8 cellular contexts compared by ENCODE assay signal in genomic region chr10:70106958-70107791, GRCh38. TPM values are rescaled to one million over a fixed set of nuclear protein-coding genes. Genes with fewer than 3 reads are reported as not detected.
DNase-seq lines count a peak whose midpoint lies in the region; ATAC-seq, FAIRE-seq and TF ChIP-seq lines count a peak whose summit lies in the region.

No MANE protein-coding gene starts in this region.

- POLR2A ChIA-PET in activated CD4-positive, alpha-beta T cell treated with anti-CD3 and anti-CD28 coated beads for 36 hours (lab: Charles Lee): no interaction called here
- POLR2A ChIA-PET in K562 (lab: Yijun Ruan, JAX): interaction anchor here (0.6 to 1.0 kb wide), 4 partner anchors 9 to 614 kb away, joined by 3 to 4 read pairs (median 3); no protein-coding TSS in a partner anchor

- CTCF ChIA-PET in activated CD4-positive, alpha-beta T cell treated with anti-CD3 and anti-CD28 coated beads for 36 hours (lab: Charles Lee): interaction anchor here (0.7 to 1.9 kb wide), 4 partner anchors 9 to 472 kb away, joined by 3 to 10 read pairs (median 7); no protein-coding TSS in a partner anchor
- CTCF ChIA-PET in K562 (lab: Yijun Ruan, JAX; ENCODE audit: low intra/inter-chr PET ratio): interaction anchor here (0.5 to 0.7 kb wide), 2 partner anchors 10 to 680 kb away, joined by 3 to 5 read pairs; no protein-coding TSS in a partner anchor

- peak overlapping the region in 1 of 2 experiments; percentile 72; a peak in 2 of 4 replicates for H3K9ac ChIP-seq in K562 (ENCODE audit: insufficient read depth in 1 of 2, low read depth in 2 of 2, low read length in 2 of 2)

- no TSS peak for BruUV-seq in K562 (replicated peaks; lab: Mats Ljungman, UMichigan)

- no peaks in the 10 kb centered on the region for H3K27me3 Mint-ChIP-seq in activated CD4-positive, alpha-beta T cell treated with anti-CD3 and anti-CD28 coated beads for 36 hours

- no peaks in the 10 kb centered on the region for H4K20me1 ChIP-seq in K562 (replicated peaks; ENCODE audit: control insufficient read depth, insufficient read depth, low read length)

- no peak overlapping the region for H3K27ac ChIP-seq in K562 (ENCODE audit: extremely low read depth, low read depth, low read length)

- no peaks in the 10 kb centered on the region for H3K36me3 ChIP-seq in K562 (ENCODE audit: control insufficient read depth, insufficient read depth, low read length)

- no peak overlapping the region for H3K4me3 ChIP-seq in K562
- no peak overlapping the region for H3K4me3 ChIP-seq in retinal pigment epithelial cell (ENCODE audit: low read length)

- no peak overlapping the region for H3K4me3 Mint-ChIP-seq in activated CD4-positive, alpha-beta T cell treated with anti-CD3 and anti-CD28 coated beads for 36 hours

- in situ Hi-C loops in K562 (cut with MboI): no loop called here

- peak; percentile 23 for ATAC-seq in activated CD4-positive, alpha-beta T cell treated with anti-CD3 and anti-CD28 coated beads for 36 hours
- ATAC-seq in HG03135 (IDR thresholded peaks at IDR 0.05; ENCODE audit: unreplicated experiment): peak; percentile 59
- ATAC-seq in K562: peak; percentile 94

- peaks cover 0 to 4% of the 10 kb centered on the region in 2 experiments; a peak in 2 of 5 replicates for H3K4me1 ChIP-seq in K562 (replicated peaks in 1 of 2; ENCODE audit: control insufficient read depth in 2 of 2, insufficient read depth in 2 of 2, low read length in 2 of 2)

- intact Hi-C loops in activated CD4-positive, alpha-beta T cell treated with anti-CD3 and anti-CD28 coated beads for 36 hours (cut with DNase I, micrococcal nuclease): no loop called here
- intact Hi-C loops in K562 (cut with micrococcal nuclease): no loop called here

- DNase-seq in activated CD4-positive, alpha-beta T cell treated with anti-CD3 and anti-CD28 coated beads for 36 hours: peak; percentile 46
- no peak for DNase-seq in activated CD4-positive, alpha-beta T cell treated with anti-CD3 and anti-CD28 coated beads for 1 hour
- DNase-seq in K562 (ENCODE audit: extremely low read depth in 1 of 4, low spot score in 3 of 4) (peak; percentile 69 to 73 (median 72)), retinal pigment epithelial cell (ENCODE audit: low read depth) (no peak), NCI-H1930 (lab: John Stamatoyannopoulos, UW) (no peak), NCI-H2171 (lab: John Stamatoyannopoulos, UW) (no peak)
- DNase-seq in activated CD8-positive, alpha-beta memory T cell treated with anti-CD3 and anti-CD28 coated beads, Interleukin-2, amount 50 U/mL, for 4 hours: no peak

- H2AFZ ChIP-seq in K562 (ENCODE audit: low read depth, low read length): peak overlapping the region; percentile 57; the same call in 1 of the 2 replicates

- no peaks in the 10 kb centered on the region for H3K9me3 ChIP-seq in K562 (replicated peaks; ENCODE audit: control insufficient read depth, insufficient read depth, low read depth, low read length)

- no peak overlapping the region for H3K27ac Mint-ChIP-seq in activated CD4-positive, alpha-beta T cell treated with anti-CD3 and anti-CD28 coated beads for 36 hours

- no peaks in the 10 kb centered on the region for H3K79me2 ChIP-seq in K562 (ENCODE audit: control insufficient read depth, insufficient read depth, low read length)

- H3K4me2 ChIP-seq in K562 (ENCODE audit: insufficient read depth, low read length): peak overlapping the region; percentile 28; the same call in 1 of the 2 replicates

- peaks cover 2% of the 10 kb centered on the region for H3K4me1 Mint-ChIP-seq in activated CD4-positive, alpha-beta T cell treated with anti-CD3 and anti-CD28 coated beads for 36 hours

- no peak for TF ChIP-seq EP300 in K562 (IDR thresholded peaks at IDR 0.05; ENCODE audit: low read length)

- no peaks in the 10 kb centered on the region for H3K9me1 ChIP-seq in K562 (ENCODE audit: control insufficient read depth, insufficient read depth, low read length)

- TF ChIP-seq CTCF in K562 (IDR thresholded peaks at IDR 0.05 in 2 of 3, conservative IDR thresholded peaks at IDR 0.05 in 1 of 3; ENCODE audit: insufficient read depth in 2 of 3, low read depth in 1 of 3, low read length in 3 of 3): peak; percentile 76 to 95 (median 81)
- TF ChIP-seq CTCF in retinal pigment epithelial cell (conservative IDR thresholded peaks at IDR 0.05; ENCODE audit: low read depth, low read length): peak; percentile 67

- WGBS in K562 (ENCODE audit: insufficient coverage, low coverage, missing lambda C conversion rate): 13% methylated on average over 22 of the region's 22 CpGs

- H3K36me3 Mint-ChIP-seq in activated CD4-positive, alpha-beta T cell treated with anti-CD3 and anti-CD28 coated beads for 36 hours (ENCODE audit: low read depth): no peaks in the 10 kb centered on the region

- FAIRE-seq in K562 (lab: Jason Lieb, UNC): peak; percentile 89

- peak in 1 of 2 experiments; percentile 36; a peak in 1 of 4 replicates for TF ChIP-seq RAD21 in K562 (CRISPR knock-in tag; conservative IDR thresholded peaks at IDR 0.05 in 1 of 2, IDR thresholded peaks at IDR 0.05 in 1 of 2)

- TF ChIP-seq POLR2A in K562 (conservative IDR thresholded peaks at IDR 0.05): no peak

- no peaks in the 10 kb centered on the region for H3K9me3 Mint-ChIP-seq in activated CD4-positive, alpha-beta T cell treated with anti-CD3 and anti-CD28 coated beads for 36 hours (ENCODE audit: low read depth)

- peaks cover 15 to 40% of the 10 kb centered on the region in 2 experiments; a peak in 3 of 5 replicates for H3K27me3 ChIP-seq in K562 (ENCODE audit: control insufficient read depth in 2 of 2, insufficient read depth in 2 of 2, low read length in 2 of 2)

TF ChIP-seq in K562, 482 proteins besides CTCF, POLR2A, EP300 and RAD21 (continues in another document):
- no peak for TF ChIP-seq ZNF239 (CRISPR knock-in tag; IDR thresholded peaks at IDR 0.05)

RNA-seq across cellular contexts. Expression of gene AIFM2, which starts 25.4 kb away (rescaled TPM):
- total RNA-seq in activated CD4-positive, alpha-beta T cell treated with anti-CD3 and anti-CD28 coated beads for 36 hours: 1 to 10 TPM; 4.6 to 5.2 TPM
- 7.2 and 14.4 TPM in 2 replicates for total RNA-seq in K562 (2011; cell fraction: chromatin; rRNA removed; ENCODE audit: low replicate concordance)
- 8.3 and 9.7 TPM in 2 replicates for total RNA-seq in K562 (2011; cell fraction: nucleolus; rRNA removed)
- total RNA-seq in K562 (2011; cell fraction: nucleoplasm; rRNA removed): 8.2 and 9.4 TPM in 2 replicates
- 9.2 and 10.5 TPM in 2 replicates for total RNA-seq in K562 (2014; rRNA removed)
- 3.9 and 5.3 TPM in 2 replicates for total RNA-seq in K562 (2014; rRNA removed; fragmentation: Illumina TruSeq; extraction: Trizol)
- 7.6 and 7.8 TPM in 2 replicates for total RNA-seq in K562 (2015; rRNA removed; fragmentation: Illumina TruSeq; extraction: Trizol)
- 11.4 and 13.1 TPM in 2 replicates for total RNA-seq in K562 (2021)
- 8.0 and 9.9 TPM in 2 replicates for polyA plus RNA-seq in K562 (2011; rRNA removed)
- polyA plus RNA-seq in K562 (2011; cell fraction: cytosol; rRNA removed): 9.2 and 13.0 TPM in 2 replicates
- polyA plus RNA-seq in K562 (2011; cell fraction: nucleus; rRNA removed): 7.5 and 12.1 TPM in 2 replicates
- 11.0 and 11.6 TPM in 2 replicates for polyA plus RNA-seq in K562 (2012)
- polyA plus RNA-seq in K562 (2014; fragmentation: Illumina TruSeq; extraction: Trizol): 9.3 and 12.1 TPM in 2 replicates
- polyA plus RNA-seq in K562 (2014; fragmentation: Nextera tagmentation; extraction: Ambion mirVana): 1 to 10 TPM; 2.7 to 4.9 TPM
- polyA plus RNA-seq in K562 (2014; rRNA removed): 13.9 and 14.1 TPM in 2 replicates
- 3.8 and 7.3 TPM in 2 replicates for polyA minus RNA-seq in K562 (2011; rRNA and poly(A)+ RNA removed)
- polyA minus RNA-seq in K562 (2011; cell fraction: cytosol; rRNA and poly(A)+ RNA removed): 6.6 and 7.1 TPM in 2 replicates
- polyA minus RNA-seq in K562 (2011; cell fraction: nucleus; rRNA and poly(A)+ RNA removed): 2.7 and 3.1 TPM in 2 replicates

RNA-seq across cellular contexts. Expression of gene TYSND1, which starts 39.3 kb away (rescaled TPM):
- total RNA-seq in activated CD4-positive, alpha-beta T cell treated with anti-CD3 and anti-CD28 coated beads for 36 hours: 10 to 100 TPM; 11.5 to 14.9 TPM
- total RNA-seq in K562 (2011; cell fraction: chromatin; rRNA removed; ENCODE audit: low replicate concordance): 7.2 and 8.1 TPM in 2 replicates
- 4.7 and 5.0 TPM in 2 replicates for total RNA-seq in K562 (2011; cell fraction: nucleolus; rRNA removed)
- total RNA-seq in K562 (2011; cell fraction: nucleoplasm; rRNA removed): 5.2 and 7.2 TPM in 2 replicates
- total RNA-seq in K562 (2014; rRNA removed) (0.91 and 1.8 TPM in 2 replicates), K562 (2014; rRNA removed; fragmentation: Illumina TruSeq; extraction: Trizol) (0.41 and 1.4 TPM in 2 replicates), K562 (2015; rRNA removed; fragmentation: Illumina TruSeq; extraction: Trizol) (1.4 and 1.6 TPM in 2 replicates), K562 (2021) (1.7 and 1.9 TPM in 2 replicates)
- polyA plus RNA-seq in K562 (2011; rRNA removed) (1.3 and 2.0 TPM in 2 replicates), K562 (2014; fragmentation: Illumina TruSeq; extraction: Trizol) (1.3 TPM in 2 replicates), K562 (2014; fragmentation: Nextera tagmentation; extraction: Ambion mirVana) (under 1 TPM; 0.60 to 0.65 TPM), K562 (2014; rRNA removed) (1.3 and 2.0 TPM in 2 replicates)
- 2.1 and 2.3 TPM in 2 replicates for polyA plus RNA-seq in K562 (2011; cell fraction: cytosol; rRNA removed)
- polyA plus RNA-seq in K562 (2011; cell fraction: nucleus; rRNA removed): 3.5 and 3.6 TPM in 2 replicates
- 0.98 and 2.0 TPM in 2 replicates for polyA plus RNA-seq in K562 (2012)
- 1.5 and 2.1 TPM in 2 replicates for polyA minus RNA-seq in K562 (2011; rRNA and poly(A)+ RNA removed)
- 0.48 and 0.73 TPM in 2 replicates for polyA minus RNA-seq in K562 (2011; cell fraction: cytosol; rRNA and poly(A)+ RNA removed)
- 2.6 and 3.1 TPM in 2 replicates for polyA minus RNA-seq in K562 (2011; cell fraction: nucleus; rRNA and poly(A)+ RNA removed)

RNA-seq across cellular contexts. Expression of gene MACROH2A2, which starts 54.5 kb away (rescaled TPM):
- 1 to 10 TPM; 3.6 to 4.2 TPM for total RNA-seq in activated CD4-positive, alpha-beta T cell treated with anti-CD3 and anti-CD28 coated beads for 36 hours
- not detected in 2 replicates for total RNA-seq in K562 (2011; cell fraction: chromatin; rRNA removed; ENCODE audit: low replicate concordance)
- not detected in 2 replicates for total RNA-seq in K562 (2011; cell fraction: nucleolus; rRNA removed)
- not detected in 2 replicates for total RNA-seq in K562 (2011; cell fraction: nucleoplasm; rRNA removed)
- total RNA-seq in K562 (2014; rRNA removed) (not detected in 2 replicates), K562 (2014; rRNA removed; fragmentation: Illumina TruSeq; extraction: Trizol) (not detected in 2 replicates), K562 (2015; rRNA removed; fragmentation: Illumina TruSeq; extraction: Trizol) (not detected in 2 replicates), K562 (2021) (not detected in 2 replicates)
- polyA plus RNA-seq in K562 (2011; rRNA removed) (not detected in 2 replicates), K562 (2014; fragmentation: Illumina TruSeq; extraction: Trizol) (not detected in 2 replicates), K562 (2014; fragmentation: Nextera tagmentation; extraction: Ambion mirVana) (under 1 TPM in 1 of 2 experiments, not detected in 1; 0.07 TPM), K562 (2014; rRNA removed) (0.13 TPM in 1 of 2 replicates, not detected in the other)
- polyA plus RNA-seq in K562 (2011; cell fraction: cytosol; rRNA removed): not detected in 2 replicates
- not detected in 2 replicates for polyA plus RNA-seq in K562 (2011; cell fraction: nucleus; rRNA removed)
- polyA plus RNA-seq in K562 (2012): 0.05 and 0.14 TPM in 2 replicates
- polyA minus RNA-seq in K562 (2011; rRNA and poly(A)+ RNA removed): not detected in 2 replicates
- polyA minus RNA-seq in K562 (2011; cell fraction: cytosol; rRNA and poly(A)+ RNA removed): not detected in 2 replicates
- polyA minus RNA-seq in K562 (2011; cell fraction: nucleus; rRNA and poly(A)+ RNA removed): not detected in 2 replicates

Comparison
In these comparisons a context has a peak if more than half of its experiments do, and no peak if none do; other contexts are left out.
1. DNase-seq: peak in activated CD4-positive, alpha-beta T cell treated with anti-CD3 and anti-CD28 coated beads for 36 hours (single experiment) and K562 (4 of 4); none in activated CD4-positive, alpha-beta T cell treated with anti-CD3 and anti-CD28 coated beads for 1 hour (single experiment), retinal pigment epithelial cell (single experiment), activated CD8-positive, alpha-beta memory T cell treated with anti-CD3 and anti-CD28 coated beads, Interleukin-2, amount 50 U/mL, for 4 hours (single experiment), NCI-H1930 (0 of 2) and NCI-H2171 (single experiment).
2. ATAC-seq: peak in every context shown above with its lines; median percentile 94 in K562; 59 in HG03135; 23 in activated CD4-positive, alpha-beta T cell treated with anti-CD3 and anti-CD28 coated beads for 36 hours.
3. RNA of gene MACROH2A2, which starts 54.5 kb away (total RNA-seq): 3.6 to 4.2 TPM in activated CD4-positive, alpha-beta T cell treated with anti-CD3 and anti-CD28 coated beads for 36 hours; not detected in K562; every median in the first group is over 4 times any median in the second.